Comparison of ENCODE assay signal across 22 cellular contexts in genomic region chr1:76240321-76240720, GRCh38.
DNase-seq lines count a peak whose midpoint lies in the region; ATAC-seq and TF ChIP-seq lines count a peak whose summit lies in the region.
"Had no signal": no experiment of that assay in that cellular context is flagged by ENCODE, and none has a peak within 500 bp of the region (broad histone marks: within the 10 kb centered on the region; RNA-seq: fewer than 3 reads in every experiment).

No MANE protein-coding gene starts in this region.

- ATAC-seq in GM21390 (IDR thresholded peaks at IDR 0.05; ENCODE audit: unreplicated experiment) (no peak), GM21737 (IDR thresholded peaks at IDR 0.05; ENCODE audit: unreplicated experiment) (no peak)
- ATAC-seq: esophagus mucosa, gastrocnemius medialis, GM12878, mucosa of descending colon, sciatic nerve had no signal

- no peaks in the 10 kb centered on the region for H3K36me3 ChIP-seq in hepatocyte (replicated peaks; ENCODE audit: insufficient read depth, low read depth)
- H3K36me3 ChIP-seq in smooth muscle cell (ENCODE audit: low read depth): peaks cover 4% of the 10 kb centered on the region
- H3K36me3 ChIP-seq: cardiac muscle cell, gastrocnemius medialis, tibial nerve had no signal

- H3K4me1 ChIP-seq in hepatocyte (ENCODE audit: insufficient read depth): no peaks in the 10 kb centered on the region
- peaks cover 12% of the 10 kb centered on the region for H3K4me1 ChIP-seq in smooth muscle cell (ENCODE audit: low read depth)
- H3K4me1 ChIP-seq: gastrocnemius medialis, tibial nerve had no signal

- H3K4me2 ChIP-seq in hepatocyte (no peak overlapping the region), smooth muscle cell (no peak overlapping the region)

- peak overlapping the region; percentile 12 for H3K27ac ChIP-seq in hepatocyte
- peak overlapping the region; percentile 11 for H3K27ac ChIP-seq in smooth muscle cell (ENCODE audit: low read depth)
- H3K27ac ChIP-seq: cardiac muscle cell, gastrocnemius medialis, tibial nerve had no signal

- intact Hi-C loops in lower leg skin (cut with DNase I; ENCODE audit: low total_unique reads): no loop called here

- H4K20me1 ChIP-seq in hepatocyte (ENCODE audit: insufficient read depth, poor library complexity, severe bottlenecking) (no peaks in the 10 kb centered on the region), smooth muscle cell (ENCODE audit: low read depth) (no peaks in the 10 kb centered on the region)

- TF ChIP-seq POLR2A in lower leg skin (IDR thresholded peaks at IDR 0.05): no peak

- peaks cover 12% of the 10 kb centered on the region for H3K79me2 ChIP-seq in hepatocyte
- peaks cover 12% of the 10 kb centered on the region for H3K79me2 ChIP-seq in smooth muscle cell (ENCODE audit: low read depth)

- H3K9ac ChIP-seq in smooth muscle cell (ENCODE audit: low read depth): no peak overlapping the region

- H2AFZ ChIP-seq in hepatocyte (no peak overlapping the region), smooth muscle cell (ENCODE audit: low read depth) (no peak overlapping the region)

- WGBS in hepatocyte (ENCODE audit: low lambda C conversion rate, missing lambda C conversion rate): 17% methylated on average over 1 of the region's 1 CpG
- WGBS in smooth muscle cell (ENCODE audit: low lambda C conversion rate): 17% methylated on average over 1 of the region's 1 CpG
- WGBS in lower leg skin, 2 donors: 50 to 65% methylated on average over 1 of the region's 1 CpG

- TF ChIP-seq CTCF in hepatocyte (IDR thresholded peaks at IDR 0.05; ENCODE audit: poor library complexity) (no peak), smooth muscle cell (IDR thresholded peaks at IDR 0.05; ENCODE audit: borderline replicate concordance, insufficient read depth, poor library complexity, severe bottlenecking) (no peak), lower leg skin (IDR thresholded peaks at IDR 0.05) (no peak)

- H3F3A ChIP-seq in smooth muscle cell (ENCODE audit: low read depth): no peaks in the 10 kb centered on the region

- no peaks in the 10 kb centered on the region for H3K9me2 ChIP-seq in hepatocyte (replicated peaks; ENCODE audit: insufficient read depth)

- H3K4me3 ChIP-seq in hepatocyte: no peak overlapping the region
- no peak overlapping the region for H3K4me3 ChIP-seq in smooth muscle cell
- H3K4me3 ChIP-seq in lower leg skin (ENCODE audit: low read depth, poor library complexity, severe bottlenecking): no peak overlapping the region
- H3K4me3 ChIP-seq: cardiac muscle cell, gastrocnemius medialis, GM12878, mucosa of descending colon, tibial nerve had no signal

- H3K9me3 ChIP-seq in hepatocyte (ENCODE audit: low read depth): no peaks in the 10 kb centered on the region
- H3K9me3 ChIP-seq in smooth muscle cell (replicated peaks; ENCODE audit: low read depth): no peaks in the 10 kb centered on the region
- H3K9me3 ChIP-seq: gastrocnemius medialis, mucosa of descending colon had no signal

- H3K27me3 ChIP-seq in hepatocyte (no peaks in the 10 kb centered on the region), smooth muscle cell (ENCODE audit: low read depth) (no peaks in the 10 kb centered on the region)
- H3K27me3 ChIP-seq: cardiac muscle cell, gastrocnemius medialis, tibial nerve had no signal

- DNase-seq in EL (peak; percentile 1), NCI-H69 (lab: John Stamatoyannopoulos, UW) (peak; percentile 5), hepatocyte (ENCODE audit: low spot score) (peak; percentile 12), smooth muscle cell (lab: John Stamatoyannopoulos, UW; ENCODE audit: unreplicated experiment) (no peak), cerebellum (ENCODE audit: low spot score) (no peak), lower leg skin (ENCODE audit: low spot score in 2 of 2) (no peak)
- DNase-seq: activated CD4-positive, alpha-beta T cell treated with anti-CD3 and anti-CD28 coated beads, Interleukin-2, amount 10 ng/mL, durations not matched to agents 7 days and 5 days; activated CD8-positive, alpha-beta memory T cell treated with anti-CD3 and anti-CD28 coated beads, Interleukin-2, amount 50 U/mL, for 4 hours; activated effector memory CD4-positive, alpha-beta T cell treated with Interleukin-2 at 50 U/mL for 16 hours; gastrocnemius medialis; H9; mucosa of descending colon; NCI-H1930; NCI-H446; stimulated activated CD4-positive, alpha-beta T cell treated with anti-CD3 and anti-CD28 coated beads, Interleukin-1b, Interleukin-23, amount 100 ng/mL, for 48 hours had no signal

Comparison
In these comparisons a context has a peak if more than half of its experiments do, and no peak if none do; other contexts are left out.
1. DNase-seq: peak in EL (single experiment), NCI-H69 (single experiment) and hepatocyte (single experiment); none in smooth muscle cell (single experiment), cerebellum (single experiment) and lower leg skin (0 of 2).